Comparison of ENCODE assay signal across 18 cellular contexts in the genomic region with DNA sequence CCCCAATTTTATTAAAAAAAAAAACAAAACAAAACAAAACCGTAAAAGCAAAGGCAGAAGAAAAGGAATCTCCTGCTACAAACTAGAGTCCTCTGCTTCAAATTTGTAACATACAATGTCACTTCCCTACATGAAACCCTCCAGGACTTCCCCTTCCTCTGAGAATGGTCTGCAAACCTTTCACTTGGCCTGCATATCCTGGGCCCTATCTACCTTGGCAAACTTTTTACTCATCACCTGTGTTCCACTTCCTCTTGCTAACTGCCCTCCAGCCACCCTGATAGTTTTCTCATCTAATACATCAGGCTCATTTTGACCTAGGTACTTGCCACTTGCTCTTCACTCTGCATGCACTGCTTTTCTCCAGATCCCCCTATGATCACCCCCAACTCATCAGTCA.
DNase-seq lines count a peak whose midpoint lies in the region; ATAC-seq and TF ChIP-seq lines count a peak whose summit lies in the region.
"Had no signal": no experiment of that assay in that cellular context is flagged by ENCODE, and none has a peak within 500 bp of the region (broad histone marks: within the 10 kb centered on the region; RNA-seq: fewer than 3 reads in every experiment).

No MANE protein-coding gene starts in this region.

- no peaks in the 10 kb centered on the region for H3K36me3 ChIP-seq in hepatocyte (replicated peaks; ENCODE audit: insufficient read depth, low read depth)
- H3K36me3 ChIP-seq: thyroid gland had no signal

- no peak overlapping the region for H3K27ac ChIP-seq in hepatocyte
- H3K27ac ChIP-seq: thyroid gland had no signal

- H3K27me3 Mint-ChIP-seq in stimulated activated naive B cell treated with anti-CD40 and anti-IgM and Interleukin-4, amounts not matched to agents 10 μg/mL and 1 μg/mL and 100 μg/mL, for 72 hours, result peaks cover 14 to 15% of the 10 kb centered on the region in 2 donors
- H3K27me3 Mint-ChIP-seq: activated CD4-positive, alpha-beta T cell treated with anti-CD3 and anti-CD28 coated beads, Interleukin-2, amount 10 ng/mL, durations not matched to agents 24 days and 14 days had no signal

- H3K36me3 Mint-ChIP-seq in stimulated activated naive B cell treated with anti-CD40 and anti-IgM and Interleukin-4, amounts not matched to agents 10 μg/mL and 1 μg/mL and 100 μg/mL, for 72 hours, result no peaks in the 10 kb centered on the region
- H3K36me3 Mint-ChIP-seq: naive B cell; stimulated activated effector memory CD8-positive, alpha-beta T cell treated with anti-CD3 and anti-CD28 coated beads, Interleukin-12 subunit alpha, Interleukin-12 subunit beta, amount 100 ng/mL, for 72 hours had no signal

- H3K79me2 ChIP-seq in hepatocyte, result no peaks in the 10 kb centered on the region

- no peaks in the 10 kb centered on the region for H4K20me1 ChIP-seq in hepatocyte (ENCODE audit: insufficient read depth, poor library complexity, severe bottlenecking)

- peaks cover 9% of the 10 kb centered on the region for H3K4me1 ChIP-seq in hepatocyte (ENCODE audit: insufficient read depth)

- H3K27ac Mint-ChIP-seq in stimulated activated naive B cell treated with anti-CD40 and anti-IgM and Interleukin-4, amounts not matched to agents 10 μg/mL and 1 μg/mL and 100 μg/mL, for 72 hours, result no peak overlapping the region
- H3K27ac Mint-ChIP-seq: activated CD4-positive, alpha-beta T cell treated with anti-CD3 and anti-CD28 coated beads, Interleukin-2, amount 10 ng/mL, durations not matched to agents 24 days and 14 days; naive B cell; stimulated activated effector memory CD8-positive, alpha-beta T cell treated with anti-CD3 and anti-CD28 coated beads, Interleukin-12 subunit alpha, Interleukin-12 subunit beta, amount 100 ng/mL, for 72 hours had no signal

- no peak overlapping the region for H2AFZ ChIP-seq in hepatocyte

- WGBS in hepatocyte (ENCODE audit: low lambda C conversion rate, missing lambda C conversion rate), result 92% methylated on average over 1 of the region's 1 CpG

- H3K4me3 ChIP-seq in hepatocyte, result no peak overlapping the region
- H3K4me3 ChIP-seq: lung, thyroid gland had no signal

- H3K4me3 Mint-ChIP-seq in stimulated activated naive B cell treated with anti-CD40 and anti-IgM and Interleukin-4, amounts not matched to agents 10 μg/mL and 1 μg/mL and 100 μg/mL, for 72 hours, result no peak overlapping the region
- H3K4me3 Mint-ChIP-seq: activated CD4-positive, alpha-beta T cell treated with anti-CD3 and anti-CD28 coated beads, Interleukin-2, amount 10 ng/mL, durations not matched to agents 24 days and 14 days; naive B cell; stimulated activated effector memory CD8-positive, alpha-beta T cell treated with anti-CD3 and anti-CD28 coated beads, Interleukin-12 subunit alpha, Interleukin-12 subunit beta, amount 100 ng/mL, for 72 hours had no signal

- peaks cover 4 to 5% of the 10 kb centered on the region in 2 donors for H3K9me3 Mint-ChIP-seq in stimulated activated naive B cell treated with anti-CD40 and anti-IgM and Interleukin-4, amounts not matched to agents 10 μg/mL and 1 μg/mL and 100 μg/mL, for 72 hours
- H3K9me3 Mint-ChIP-seq: activated CD4-positive, alpha-beta T cell treated with anti-CD3 and anti-CD28 coated beads, Interleukin-2, amount 10 ng/mL, durations not matched to agents 24 days and 14 days had no signal

- ATAC-seq in GM18907 (IDR thresholded peaks at IDR 0.05; ENCODE audit: unreplicated experiment) (peak; percentile 79), GM21619 (IDR thresholded peaks at IDR 0.05; ENCODE audit: unreplicated experiment) (peak; percentile 77), HG03354 (IDR thresholded peaks at IDR 0.05; ENCODE audit: poor library complexity, severe bottlenecking, unreplicated experiment) (peak; percentile 64)
- ATAC-seq in stimulated activated naive B cell treated with anti-CD40 and anti-IgM and Interleukin-4, amounts not matched to agents 10 μg/mL and 1 μg/mL and 100 μg/mL, for 72 hours (replicated peaks), result peak; percentile 84 to 95
- ATAC-seq: right cardiac atrium; stimulated activated effector memory CD8-positive, alpha-beta T cell treated with anti-CD3 and anti-CD28 coated beads, Interleukin-12 subunit alpha, Interleukin-12 subunit beta, amount 100 ng/mL, for 72 hours had no signal

- DNase-seq in stimulated activated naive B cell treated with anti-CD40 and anti-IgM and Interleukin-4, amounts not matched to agents 10 μg/mL and 1 μg/mL and 100 μg/mL, for 72 hours, result no peak
- DNase-seq in DMS79 treated with DMSO at 0.1 percent for 48 hours (lab: John Stamatoyannopoulos, UW) (no peak), midbrain (lab: John Stamatoyannopoulos, UW) (no peak), hepatocyte (ENCODE audit: low spot score) (no peak)
- DNase-seq: activated CD4-positive, alpha-beta T cell treated with anti-CD3 and anti-CD28 coated beads, Interleukin-2, amount 10 ng/mL, durations not matched to agents 24 days and 14 days; activated effector memory CD4-positive, alpha-beta T cell treated with Interleukin-2 at 50 U/mL for 16 hours; dermis blood vessel endothelial cell; hypothalamus; islet precursor cell; naive B cell; NCI-H526 treated with DMSO at 0.1 percent for 48 hours; right cardiac atrium; thyroid gland had no signal

- no peaks in the 10 kb centered on the region for H3K9me2 ChIP-seq in hepatocyte (replicated peaks; ENCODE audit: insufficient read depth)

- TF ChIP-seq CTCF in hepatocyte (IDR thresholded peaks at IDR 0.05; ENCODE audit: poor library complexity), result no peak

- H3K27me3 ChIP-seq in hepatocyte, result no peaks in the 10 kb centered on the region
- H3K27me3 ChIP-seq: thyroid gland had no signal

- H3K4me2 ChIP-seq in hepatocyte, result no peak overlapping the region

- H3K4me1 Mint-ChIP-seq in stimulated activated naive B cell treated with anti-CD40 and anti-IgM and Interleukin-4, amounts not matched to agents 10 μg/mL and 1 μg/mL and 100 μg/mL, for 72 hours, result peaks cover 0 to 2% of the 10 kb centered on the region in 2 donors
- H3K4me1 Mint-ChIP-seq: activated CD4-positive, alpha-beta T cell treated with anti-CD3 and anti-CD28 coated beads, Interleukin-2, amount 10 ng/mL, durations not matched to agents 24 days and 14 days; naive B cell; stimulated activated effector memory CD8-positive, alpha-beta T cell treated with anti-CD3 and anti-CD28 coated beads, Interleukin-12 subunit alpha, Interleukin-12 subunit beta, amount 100 ng/mL, for 72 hours had no signal

- H3K9me3 ChIP-seq in hepatocyte (ENCODE audit: low read depth), result no peaks in the 10 kb centered on the region
- H3K9me3 ChIP-seq: thyroid gland had no signal
